In genomic region chr2:64144057-64145013, GRCh38 we compare ENCODE assay signal across 8 cellular contexts. TPM values are rescaled to one million over a fixed set of nuclear protein-coding genes. Genes with fewer than 3 reads are reported as not detected.
DNase-seq lines count a peak whose midpoint lies in the region; ATAC-seq, FAIRE-seq and TF ChIP-seq lines count a peak whose summit lies in the region.

A gene with protein sequence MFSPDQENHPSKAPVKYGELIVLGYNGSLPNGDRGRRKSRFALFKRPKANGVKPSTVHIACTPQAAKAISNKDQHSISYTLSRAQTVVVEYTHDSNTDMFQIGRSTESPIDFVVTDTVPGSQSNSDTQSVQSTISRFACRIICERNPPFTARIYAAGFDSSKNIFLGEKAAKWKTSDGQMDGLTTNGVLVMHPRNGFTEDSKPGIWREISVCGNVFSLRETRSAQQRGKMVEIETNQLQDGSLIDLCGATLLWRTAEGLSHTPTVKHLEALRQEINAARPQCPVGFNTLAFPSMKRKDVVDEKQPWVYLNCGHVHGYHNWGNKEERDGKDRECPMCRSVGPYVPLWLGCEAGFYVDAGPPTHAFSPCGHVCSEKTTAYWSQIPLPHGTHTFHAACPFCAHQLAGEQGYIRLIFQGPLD (minus strand): TSS chr2:64144420. CDS start chr2:64108310, 36,110 bp downstream.

- no peak for TF ChIP-seq CTCF in kidney (IDR thresholded peaks at IDR 0.05; ENCODE audit: borderline replicate concordance, extremely low read depth, insufficient read depth)

- peak; percentile 76 for ATAC-seq in GM19043 (IDR thresholded peaks at IDR 0.05; ENCODE audit: low read depth, unreplicated experiment)
- peak; percentile 85 for ATAC-seq in HG03378 (IDR thresholded peaks at IDR 0.05; ENCODE audit: unreplicated experiment)
- ATAC-seq in activated CD4-positive, CD25-positive, alpha-beta regulatory T cell treated with anti-CD3 and anti-CD28 coated beads, Interleukin-2, amount 50 U/mL, for 24 hours: peak; percentile 91 to 92

- peak within 1 kb of the TSS; percentile 83 for H3K4me3 ChIP-seq in kidney (ENCODE audit: low read length in 2 of 2)

- H3K36me3 ChIP-seq in kidney (ENCODE audit: control insufficient read depth in 1 of 2, insufficient read depth in 2 of 2, low read length in 2 of 2): no peaks in the 10 kb centered on the region

- no peak for FAIRE-seq in kidney (lab: Jason Lieb, UNC)

- peak within 1 kb of the TSS; percentile 86 to 94 for H3K9ac ChIP-seq in kidney (ENCODE audit: low read length in 2 of 2)

- DNase-seq in Ammon's horn (ENCODE audit: low spot score) (peak; percentile 100), NCI-H446 treated with DMSO at 0.1 percent for 48 hours (lab: John Stamatoyannopoulos, UW) (peak; percentile 96), cerebellar cortex (ENCODE audit: low spot score) (peak; percentile 98), kidney (peak; percentile 99)
- peak; percentile 92 for DNase-seq in stimulated activated CD4-positive, alpha-beta T cell treated with anti-CD3 and anti-CD28 coated beads, Interleukin-15, amount 100 ng/mL, for 24 hours

- H3K4me1 ChIP-seq in kidney (ENCODE audit: control insufficient read depth in 1 of 2, insufficient read depth in 1 of 2, low read depth in 1 of 2, low read length in 2 of 2): no peaks in the 10 kb centered on the region

- intact Hi-C loops in kidney (cut with DNase I): no loop called here

- no peaks in the 10 kb centered on the region for H3K9me3 ChIP-seq in kidney (ENCODE audit: control insufficient read depth in 1 of 2, low read length in 2 of 2)

- peak within 1 kb of the TSS; percentile 95 to 97 for H3K27ac ChIP-seq in kidney (ENCODE audit: low read depth in 2 of 2, low read length in 2 of 2)

RNA-seq across cellular contexts. Expression of the gene that starts here (rescaled TPM):
- total RNA-seq in kidney: 36.9 TPM
- 4.6 TPM for polyA plus RNA-seq in kidney (ENCODE audit: insufficient read depth, low read depth, low replicate concordance)

Comparison
In these comparisons a context has a peak if more than half of its experiments do, and no peak if none do; other contexts are left out.
1. Peak in every context shown above with its lines: DNase-seq, ATAC-seq, H3K4me3 ChIP-seq and H3K27ac ChIP-seq.